Comparison of ENCODE assay signal across 8 cellular contexts in the genomic region with DNA sequence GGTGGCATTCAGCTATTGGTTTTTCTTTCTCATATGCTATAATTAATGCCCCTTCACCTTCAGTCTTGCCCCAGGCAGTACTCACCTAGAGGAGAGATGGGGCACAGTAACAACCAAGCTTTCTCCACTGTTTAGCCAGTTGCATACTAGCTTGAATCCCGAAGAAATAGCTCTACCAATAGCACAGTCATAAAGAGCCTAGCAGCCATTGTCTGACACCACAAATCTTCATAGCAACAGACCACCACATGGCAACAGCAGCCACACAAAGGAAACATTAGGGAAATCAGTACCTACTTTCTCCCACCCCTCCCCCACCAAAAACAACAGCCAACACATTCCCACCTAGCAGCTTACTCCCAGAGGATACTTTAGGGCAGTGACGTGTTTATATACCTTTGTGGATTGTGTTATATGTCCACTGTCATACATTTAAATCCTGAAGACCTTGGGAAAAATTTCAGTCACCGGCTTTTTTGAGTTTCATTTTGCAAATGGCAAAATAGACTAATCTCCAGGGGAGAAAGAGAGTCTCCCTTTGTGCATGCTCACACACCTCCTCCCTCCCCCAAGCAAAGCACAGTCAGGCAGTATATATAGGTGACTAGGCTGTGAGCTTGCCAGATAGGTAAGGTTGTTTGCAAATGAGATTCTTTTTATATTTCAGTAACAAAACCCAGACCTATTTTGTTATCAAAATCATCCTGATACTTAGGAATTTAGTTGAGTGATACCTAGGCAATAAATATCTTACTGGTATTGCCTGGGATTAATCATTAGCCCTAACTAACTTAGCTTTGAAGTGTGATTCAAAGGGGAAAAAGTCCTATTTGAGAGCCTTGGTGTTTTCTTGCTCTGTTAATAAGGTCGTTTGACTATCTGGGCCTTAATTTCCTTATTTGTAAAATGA.
DNase-seq lines count a peak whose midpoint lies in the region; ATAC-seq lines count a peak whose summit lies in the region.

No MANE protein-coding gene starts in this region.

- H3K36me3 Mint-ChIP-seq in T-helper 1 cell treated with Interleukin-12 subunit alpha and Interleukin-12 subunit beta and Interleukin-4 antibody, amounts not matched to agents 30 μg/mL and 1 μg/mL, for 36 hours (ENCODE audit: low read depth): peaks cover 18% of the 10 kb centered on the region

- in situ Hi-C loops in ACHN (cut with HindIII; ENCODE audit: low pct_ligation_motif_present, low pct_unique_long_range_greater_than_20kb, low sequenced_read_pairs): no loop called here

- intact Hi-C loops in sciatic nerve (cut with DNase I): no loop called here

- peaks cover 5% of the 10 kb centered on the region for H3K9me3 Mint-ChIP-seq in T-helper 1 cell treated with Interleukin-12 subunit alpha and Interleukin-12 subunit beta and Interleukin-4 antibody, amounts not matched to agents 30 μg/mL and 1 μg/mL, for 36 hours

- peak overlapping the region; percentile 61 for H3K4me3 Mint-ChIP-seq in T-helper 1 cell treated with Interleukin-12 subunit alpha and Interleukin-12 subunit beta and Interleukin-4 antibody, amounts not matched to agents 30 μg/mL and 1 μg/mL, for 36 hours

- H3K4me1 Mint-ChIP-seq in T-helper 1 cell treated with Interleukin-12 subunit alpha and Interleukin-12 subunit beta and Interleukin-4 antibody, amounts not matched to agents 30 μg/mL and 1 μg/mL, for 36 hours (ENCODE audit: low read depth): peaks cover 39% of the 10 kb centered on the region

- ATAC-seq in GM18907 (IDR thresholded peaks at IDR 0.05; ENCODE audit: unreplicated experiment) (peak; percentile 60), HG03378 (IDR thresholded peaks at IDR 0.05; ENCODE audit: unreplicated experiment) (peak; percentile 52), sciatic nerve (peak; percentile 23)

- H3K27ac Mint-ChIP-seq in T-helper 1 cell treated with Interleukin-12 subunit alpha and Interleukin-12 subunit beta and Interleukin-4 antibody, amounts not matched to agents 30 μg/mL and 1 μg/mL, for 36 hours: peak overlapping the region; percentile 80

- no peaks in the 10 kb centered on the region for H3K27me3 Mint-ChIP-seq in T-helper 1 cell treated with Interleukin-12 subunit alpha and Interleukin-12 subunit beta and Interleukin-4 antibody, amounts not matched to agents 30 μg/mL and 1 μg/mL, for 36 hours (ENCODE audit: low read depth)

- DNase-seq in ACHN (peak; percentile 33), glomerular visceral epithelial cell (ENCODE audit: extremely low spot score) (peak; percentile 85), sciatic nerve (ENCODE audit: low spot score) (no peak), HCEC 1CT (no peak), DMS79 treated with DMSO at 0.1 percent for 48 hours (lab: John Stamatoyannopoulos, UW) (no peak)

Comparison
In these comparisons a context has a peak if more than half of its experiments do, and no peak if none do; other contexts are left out.
1. DNase-seq: peak in ACHN (single experiment) and glomerular visceral epithelial cell (single experiment); none in sciatic nerve (single experiment), HCEC 1CT (single experiment) and DMS79 treated with DMSO at 0.1 percent for 48 hours (single experiment).
2. Peak in every context shown above with its lines, with median percentiles within 50 percentile points of each other: ATAC-seq.